In genomic region chr12:14892726-14893442, GRCh38 we compare ENCODE assay signal across 11 cellular contexts. TPM values are rescaled to one million over a fixed set of nuclear protein-coding genes. Genes with fewer than 3 reads are reported as not detected.
DNase-seq lines count a peak whose midpoint lies in the region; ATAC-seq and TF ChIP-seq lines count a peak whose summit lies in the region.
"Had no signal": no experiment of that assay in that cellular context is flagged by ENCODE, and none has a peak within 500 bp of the region (broad histone marks: within the 10 kb centered on the region; RNA-seq: fewer than 3 reads in every experiment).

No MANE protein-coding gene starts in this region.

- peak overlapping the region; percentile 99 for H3K27ac Mint-ChIP-seq in nephron
- H3K27ac Mint-ChIP-seq in stimulated activated memory B cell treated with anti-CD40 and anti-IgM and Interleukin-4, amounts not matched to agents 10 μg/mL and 1 μg/mL and 100 μg/mL, for 72 hours, result no peak overlapping the region
- H3K27ac Mint-ChIP-seq: activated naive CD4-positive, alpha-beta T cell treated with anti-CD3 and anti-CD28 coated beads, Interleukin-2, amount 50 U/mL, for 24 hours; IgD-negative memory B cell; T-helper 1 cell treated with Interleukin-12 subunit alpha and Interleukin-12 subunit beta and Interleukin-4 antibody, amounts not matched to agents 30 μg/mL and 1 μg/mL, for 36 hours had no signal

- H3K36me3 Mint-ChIP-seq in nephron (ENCODE audit: low read depth), result no peaks in the 10 kb centered on the region
- no peaks in the 10 kb centered on the region for H3K36me3 Mint-ChIP-seq in activated T-cell treated with anti-CD3 and anti-CD28 coated beads, Interleukin-2, amount 50 U/mL, for 4 hours (ENCODE audit: insufficient read depth)
- no peaks in the 10 kb centered on the region for H3K36me3 Mint-ChIP-seq in stimulated activated memory B cell treated with anti-CD40 and anti-IgM and Interleukin-4, amounts not matched to agents 10 μg/mL and 1 μg/mL and 100 μg/mL, for 72 hours
- H3K36me3 Mint-ChIP-seq: IgD-negative memory B cell had no signal

- peak in 1 of 3 experiments; percentile 17 for TF ChIP-seq CTCF in nephron (IDR thresholded peaks at IDR 0.05; ENCODE audit: unreplicated experiment in 3 of 3)

- DNase-seq in AG08395 (ENCODE audit: low spot score), result peak; percentile 13
- DNase-seq in NCI-H226, result peak; percentile 27
- DNase-seq in fibroblast of gingiva (ENCODE audit: low read depth), result peak; percentile 72
- DNase-seq in activated T-cell treated with anti-CD3 and anti-CD28 coated beads, Interleukin-2, amount 50 U/mL, for 4 hours, result no peak
- no peak for DNase-seq in activated gamma-delta T cell (lab: John Stamatoyannopoulos, UW)
- DNase-seq in dermis blood vessel endothelial cell, result no peak

- H3K4me3 Mint-ChIP-seq in nephron, result peak overlapping the region in 1 of 3 experiments; percentile 54
- no peak overlapping the region for H3K4me3 Mint-ChIP-seq in activated T-cell treated with anti-CD3 and anti-CD28 coated beads, Interleukin-2, amount 50 U/mL, for 4 hours
- no peak overlapping the region for H3K4me3 Mint-ChIP-seq in stimulated activated memory B cell treated with anti-CD40 and anti-IgM and Interleukin-4, amounts not matched to agents 10 μg/mL and 1 μg/mL and 100 μg/mL, for 72 hours
- H3K4me3 Mint-ChIP-seq: activated naive CD4-positive, alpha-beta T cell treated with anti-CD3 and anti-CD28 coated beads, Interleukin-2, amount 50 U/mL, for 24 hours; IgD-negative memory B cell; T-helper 1 cell treated with Interleukin-12 subunit alpha and Interleukin-12 subunit beta and Interleukin-4 antibody, amounts not matched to agents 30 μg/mL and 1 μg/mL, for 36 hours had no signal

- ATAC-seq in activated T-cell treated with anti-CD3 and anti-CD28 coated beads, Interleukin-2, amount 50 U/mL, for 4 hours, result no peak
- no peak for ATAC-seq in stimulated activated memory B cell treated with anti-CD40 and anti-IgM and Interleukin-4, amounts not matched to agents 10 μg/mL and 1 μg/mL and 100 μg/mL, for 72 hours

- H3K27me3 Mint-ChIP-seq in nephron (ENCODE audit: low read depth), result no peaks in the 10 kb centered on the region
- H3K27me3 Mint-ChIP-seq in activated T-cell treated with anti-CD3 and anti-CD28 coated beads, Interleukin-2, amount 50 U/mL, for 4 hours (ENCODE audit: low read depth), result peaks cover 3% of the 10 kb centered on the region
- H3K27me3 Mint-ChIP-seq in stimulated activated memory B cell treated with anti-CD40 and anti-IgM and Interleukin-4, amounts not matched to agents 10 μg/mL and 1 μg/mL and 100 μg/mL, for 72 hours, result peaks cover 7% of the 10 kb centered on the region

- H3K9me3 Mint-ChIP-seq in nephron, result no peaks in the 10 kb centered on the region
- H3K9me3 Mint-ChIP-seq in activated T-cell treated with anti-CD3 and anti-CD28 coated beads, Interleukin-2, amount 50 U/mL, for 4 hours, result no peaks in the 10 kb centered on the region
- no peaks in the 10 kb centered on the region for H3K9me3 Mint-ChIP-seq in stimulated activated memory B cell treated with anti-CD40 and anti-IgM and Interleukin-4, amounts not matched to agents 10 μg/mL and 1 μg/mL and 100 μg/mL, for 72 hours
- H3K9me3 Mint-ChIP-seq: activated naive CD4-positive, alpha-beta T cell treated with anti-CD3 and anti-CD28 coated beads, Interleukin-2, amount 50 U/mL, for 24 hours; IgD-negative memory B cell; T-helper 1 cell treated with Interleukin-12 subunit alpha and Interleukin-12 subunit beta and Interleukin-4 antibody, amounts not matched to agents 30 μg/mL and 1 μg/mL, for 36 hours had no signal

- peaks cover 77% of the 10 kb centered on the region for H3K4me1 Mint-ChIP-seq in nephron
- no peaks in the 10 kb centered on the region for H3K4me1 Mint-ChIP-seq in activated T-cell treated with anti-CD3 and anti-CD28 coated beads, Interleukin-2, amount 50 U/mL, for 4 hours (ENCODE audit: low read depth)
- H3K4me1 Mint-ChIP-seq in stimulated activated memory B cell treated with anti-CD40 and anti-IgM and Interleukin-4, amounts not matched to agents 10 μg/mL and 1 μg/mL and 100 μg/mL, for 72 hours, result no peaks in the 10 kb centered on the region
- H3K4me1 Mint-ChIP-seq: activated naive CD4-positive, alpha-beta T cell treated with anti-CD3 and anti-CD28 coated beads, Interleukin-2, amount 50 U/mL, for 24 hours; IgD-negative memory B cell had no signal

RNA-seq across cellular contexts. Expression of gene MGP, which starts 7.2 kb away (rescaled TPM):
- total RNA-seq in activated T-cell treated with anti-CD3 and anti-CD28 coated beads, Interleukin-2, amount 50 U/mL, for 4 hours, result under 1 TPM in 2 of 3 donors, not detected in 1; 0.52 to 0.55 TPM
- 63.0 and 68.4 TPM in 2 replicates for total RNA-seq in dermis blood vessel endothelial cell

RNA-seq across cellular contexts. Expression of gene ERP27, which starts 45.5 kb away (rescaled TPM):
- total RNA-seq in activated T-cell treated with anti-CD3 and anti-CD28 coated beads, Interleukin-2, amount 50 U/mL, for 4 hours, result under 1 TPM; 0.24 to 0.35 (median 0.25) TPM
- 0.14 TPM in 1 of 2 replicates, not detected in the other for total RNA-seq in dermis blood vessel endothelial cell

RNA-seq across cellular contexts. Expression of gene ART4, which starts 49.6 kb away (rescaled TPM):
- total RNA-seq in activated T-cell treated with anti-CD3 and anti-CD28 coated beads, Interleukin-2, amount 50 U/mL, for 4 hours, result not detected
- 53.1 and 55.7 TPM in 2 replicates for total RNA-seq in dermis blood vessel endothelial cell

Comparison
In these comparisons a context has a peak if more than half of its experiments do, and no peak if none do; other contexts are left out.
1. DNase-seq: peak in AG08395 (single experiment), NCI-H226 (single experiment) and fibroblast of gingiva (single experiment); none in activated T-cell treated with anti-CD3 and anti-CD28 coated beads, Interleukin-2, amount 50 U/mL, for 4 hours (single experiment), activated gamma-delta T cell (single experiment) and dermis blood vessel endothelial cell (single experiment).
2. RNA of gene MGP, which starts 7.2 kb away (total RNA-seq): 63.0 to 68.4 TPM in dermis blood vessel endothelial cell; 0.52 to 0.55 TPM in activated T-cell treated with anti-CD3 and anti-CD28 coated beads, Interleukin-2, amount 50 U/mL, for 4 hours; every median in the first group is over 10 times any median in the second.
3. RNA of gene ART4, which starts 49.6 kb away (total RNA-seq): 53.1 to 55.7 TPM in dermis blood vessel endothelial cell; not detected in activated T-cell treated with anti-CD3 and anti-CD28 coated beads, Interleukin-2, amount 50 U/mL, for 4 hours; every median in the first group is over 10 times any median in the second.